In the genomic region with DNA sequence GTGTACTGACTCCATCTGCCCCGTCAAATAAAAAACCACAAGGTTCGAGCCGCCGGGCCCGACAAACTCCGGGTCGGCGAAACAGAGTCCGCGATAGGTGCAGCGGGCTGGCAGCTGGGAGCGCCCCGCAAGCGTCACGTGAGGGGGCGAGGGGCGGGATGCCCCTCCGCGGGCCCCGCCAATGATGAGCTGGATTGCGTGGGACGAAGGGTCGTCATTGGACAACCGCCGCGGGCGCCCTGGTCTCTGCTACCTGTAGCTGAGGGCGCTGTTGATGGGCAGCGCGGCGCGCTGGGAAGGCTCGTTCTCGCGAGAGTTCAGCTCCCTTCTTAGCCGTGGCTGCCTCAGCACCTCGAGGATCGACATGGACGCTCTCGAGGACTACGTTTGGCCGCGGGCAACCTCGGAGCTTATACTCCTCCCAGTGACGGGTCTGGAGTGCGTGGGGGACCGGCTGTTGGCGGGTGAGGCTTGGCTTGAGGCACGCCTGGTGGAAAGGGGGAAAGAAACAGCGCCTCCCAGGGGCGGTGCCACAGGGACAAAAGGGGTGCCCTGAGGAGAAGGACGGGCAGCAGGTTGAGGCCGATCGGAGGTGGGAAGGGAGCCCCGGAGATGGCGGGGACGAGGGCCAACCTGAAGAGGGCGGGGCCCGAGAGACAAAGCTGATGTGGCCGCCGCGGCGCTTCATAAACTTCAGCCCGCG, we compare ENCODE assay signal across 8 cellular contexts. TPM values are rescaled to one million over a fixed set of nuclear protein-coding genes. Genes with fewer than 3 reads are reported as not detected.
DNase-seq lines count a peak whose midpoint lies in the region; ATAC-seq and TF ChIP-seq lines count a peak whose summit lies in the region.

Gene WDR6, plus strand, starts transcription at position 324 of the 703 bp plus-strand sequence. Its CDS starts 41 bp downstream, at position 365.

- no peak for TF ChIP-seq CTCF in C4-2B (conservative IDR thresholded peaks at IDR 0.05)

- peaks cover 2% of the 10 kb centered on the region for H3K36me3 Mint-ChIP-seq in activated CD4-positive, alpha-beta T cell treated with anti-CD3 and anti-CD28 coated beads, Interleukin-2, amount 10 ng/mL, durations not matched to agents 7 days and 5 days (ENCODE audit: low read depth)

- peaks cover 37% of the 10 kb centered on the region for H3K4me1 Mint-ChIP-seq in activated CD4-positive, alpha-beta T cell treated with anti-CD3 and anti-CD28 coated beads, Interleukin-2, amount 10 ng/mL, durations not matched to agents 7 days and 5 days

- peak within 1 kb of the TSS; percentile 100 for H3K27ac Mint-ChIP-seq in activated CD4-positive, alpha-beta T cell treated with anti-CD3 and anti-CD28 coated beads, Interleukin-2, amount 10 ng/mL, durations not matched to agents 7 days and 5 days

- ATAC-seq in GM19328 (IDR thresholded peaks at IDR 0.05; ENCODE audit: unreplicated experiment) (peak; percentile 79), HG03520 (IDR thresholded peaks at IDR 0.05; ENCODE audit: unreplicated experiment) (peak; percentile 85)

- H3K9me3 Mint-ChIP-seq in activated CD4-positive, alpha-beta T cell treated with anti-CD3 and anti-CD28 coated beads, Interleukin-2, amount 10 ng/mL, durations not matched to agents 7 days and 5 days: no peaks in the 10 kb centered on the region

- DNase-seq in NCI-H526 treated with DMSO at 0.1 percent for 48 hours (lab: John Stamatoyannopoulos, UW) (peak; percentile 95), dedifferentiated amniotic fluid mesenchymal stem cell (ENCODE audit: extremely low spot score) (peak; percentile 91), left kidney (ENCODE audit: low read depth, low spot score) (peak; percentile 99)
- peak; percentile 98 for DNase-seq in activated CD4-positive, alpha-beta T cell treated with anti-CD3 and anti-CD28 coated beads, Interleukin-2, amount 10 ng/mL, durations not matched to agents 7 days and 5 days
- DNase-seq in stimulated activated CD4-positive, alpha-beta T cell treated with anti-CD3 and anti-CD28 coated beads, Interleukin-2, amount 100 ng/mL, for 24 hours: peak; percentile 96 to 97

- H3K27me3 Mint-ChIP-seq in activated CD4-positive, alpha-beta T cell treated with anti-CD3 and anti-CD28 coated beads, Interleukin-2, amount 10 ng/mL, durations not matched to agents 7 days and 5 days: no peaks in the 10 kb centered on the region

- H3K4me3 Mint-ChIP-seq in activated CD4-positive, alpha-beta T cell treated with anti-CD3 and anti-CD28 coated beads, Interleukin-2, amount 10 ng/mL, durations not matched to agents 7 days and 5 days: peak within 1 kb of the TSS; percentile 99

- peak within 1 kb of the TSS; percentile 95 for H3K27ac ChIP-seq in C4-2B

- POLR2A ChIA-PET in activated CD4-positive, alpha-beta T cell treated with anti-CD3 and anti-CD28 coated beads, Interleukin-2, amount 10 ng/mL, durations not matched to agents 7 days and 5 days (lab: Charles Lee): interaction anchor here (0.5 to 1.9 kb wide), 10 partner anchors 10 to 555 kb away, joined by 3 to 21 read pairs (median 4); partner anchors contain the start of genes IMPDH2, NDUFAF3, P4HTM and QRICH1

- CTCF ChIA-PET in activated CD4-positive, alpha-beta T cell treated with anti-CD3 and anti-CD28 coated beads, Interleukin-2, amount 10 ng/mL, durations not matched to agents 7 days and 5 days (lab: Charles Lee): interaction anchor here (0.6 to 4.6 kb wide), 17 partner anchors 11 to 388 kb away, joined by 3 to 100 read pairs (median 4); partner anchors contain the start of genes DALRD3, IMPDH2, KLHDC8B and NDUFAF3

RNA-seq across cellular contexts. Expression of gene WDR6, which starts in this region (rescaled TPM):
- 100 to 1,000 TPM; 144 to 157 TPM for total RNA-seq in activated CD4-positive, alpha-beta T cell treated with anti-CD3 and anti-CD28 coated beads, Interleukin-2, amount 10 ng/mL, durations not matched to agents 7 days and 5 days

Comparison
In these comparisons a context has a peak if more than half of its experiments do, and no peak if none do; other contexts are left out.
1. Peak in every context shown above with its lines: DNase-seq, ATAC-seq and H3K27ac ChIP-seq.